ENCODE assay signal across 30 cellular contexts in genomic region chr22:45676024-45676423, GRCh38.
"Had no signal": no experiment of that assay in that cellular context is flagged by ENCODE, and none has a peak within 500 bp of the region (broad histone marks: within the 10 kb centered on the region; RNA-seq: fewer than 3 reads in every experiment).

No MANE protein-coding gene starts in this region.

- H3K9ac ChIP-seq: neural progenitor cell had no signal

- H3K27ac ChIP-seq: left lung, lower lobe of right lung, neural progenitor cell, neutrophil, ovary, right atrium auricular region, skin epidermis, stomach, testis, thyroid gland, transverse colon, upper lobe of left lung, vagina had no signal

- H3K36me3 ChIP-seq: lower lobe of right lung, neural progenitor cell, neutrophil, ovary, right atrium auricular region, thyroid gland, transverse colon, upper lobe of left lung, vagina had no signal

- H3K9me3 Mint-ChIP-seq: immature natural killer cell; naive thymus-derived CD8-positive, alpha-beta T cell; nephron; neural progenitor cell had no signal

- H3K4me2 ChIP-seq: neural progenitor cell had no signal

- DNase-seq: hypothalamus; immature natural killer cell; kidney; left colon; left lung; lower lobe of right lung; mammary epithelial cell; mesenchymal stem cell; naive thymus-derived CD8-positive, alpha-beta T cell; occipital lobe; ovary; stimulated activated CD4-positive, alpha-beta T cell treated with anti-CD3 and anti-CD28 coated beads, Interleukin-12 subunit alpha, Interleukin-12 subunit beta, amount 100 ng/mL, for 4 hours; stimulated activated CD4-positive, alpha-beta T cell treated with anti-CD3 and anti-CD28 coated beads, Interleukin-15, amount 100 ng/mL, for 24 hours; stimulated activated CD4-positive, alpha-beta T cell treated with anti-CD3 and anti-CD28 coated beads, Interleukin-2, amount 100 ng/mL, for 24 hours; stimulated activated CD4-positive, alpha-beta T cell treated with anti-CD3 and anti-CD28 coated beads, Interleukin-4, amount 100 ng/mL, for 1 hour; stimulated activated naive B cell treated with anti-CD40 and anti-IgM and Interleukin-4, amounts not matched to agents 10 μg/mL and 1 μg/mL and 100 μg/mL, for 72 hours; stimulated activated naive CD8-positive, alpha-beta T cell treated with anti-CD3 and anti-CD28 coated beads, Interleukin-15, Interleukin-2, amounts not matched to agents 100 U/mL and 50 U/mL, for 24 hours; stomach; testis; thyroid gland; transverse colon; upper lobe of left lung had no signal

- H3K36me3 Mint-ChIP-seq: immature natural killer cell had no signal

- H3K27ac Mint-ChIP-seq: nephron; neural progenitor cell; progenitor cell of endocrine pancreas; stimulated activated naive B cell treated with anti-CD40 and anti-IgM and Interleukin-4, amounts not matched to agents 10 μg/mL and 1 μg/mL and 100 μg/mL, for 72 hours had no signal

- H3K4me3 ChIP-seq: left lung, lower lobe of right lung, neural progenitor cell, ovary, right atrium auricular region, skin epidermis, stomach, testis, thyroid gland, transverse colon, upper lobe of left lung, vagina had no signal

- H2AFZ ChIP-seq: neural progenitor cell had no signal

- H3K4me3 Mint-ChIP-seq: immature natural killer cell; naive thymus-derived CD8-positive, alpha-beta T cell; neural progenitor cell; stimulated activated naive B cell treated with anti-CD40 and anti-IgM and Interleukin-4, amounts not matched to agents 10 μg/mL and 1 μg/mL and 100 μg/mL, for 72 hours had no signal

- ATAC-seq: left colon; left lung; lower lobe of right lung; naive thymus-derived CD8-positive, alpha-beta T cell; sciatic nerve; stimulated activated naive B cell treated with anti-CD40 and anti-IgM and Interleukin-4, amounts not matched to agents 10 μg/mL and 1 μg/mL and 100 μg/mL, for 72 hours; stimulated activated naive CD8-positive, alpha-beta T cell treated with anti-CD3 and anti-CD28 coated beads, Interleukin-15, Interleukin-2, amounts not matched to agents 100 U/mL and 50 U/mL, for 24 hours had no signal

- H3K27me3 Mint-ChIP-seq: naive thymus-derived CD8-positive, alpha-beta T cell; progenitor cell of endocrine pancreas; stimulated activated naive B cell treated with anti-CD40 and anti-IgM and Interleukin-4, amounts not matched to agents 10 μg/mL and 1 μg/mL and 100 μg/mL, for 72 hours had no signal

- H3K27me3 ChIP-seq: left lung, neural progenitor cell, ovary, right atrium auricular region, stomach, testis, thyroid gland, transverse colon, upper lobe of left lung, vagina had no signal

- H3K9me3 ChIP-seq: left lung, lower lobe of right lung, neutrophil, ovary, right atrium auricular region, stomach, testis, thyroid gland, transverse colon, upper lobe of left lung, vagina had no signal
